Comparison of ENCODE assay signal across 8 cellular contexts in genomic region chr7:30027065-30027456, GRCh38. TPM values are rescaled to one million over a fixed set of nuclear protein-coding genes. Genes with fewer than 3 reads are reported as not detected.
A peak's percentile ranks its signal among the peaks of the same experiment; 100 is the strongest.
DNase-seq lines count a peak whose midpoint lies in the region; ATAC-seq, FAIRE-seq and TF ChIP-seq lines count a peak whose summit lies in the region.

No MANE protein-coding gene starts in this region.

- no peaks in the 10 kb centered on the region for H4K20me1 ChIP-seq in GM23248 (ENCODE audit: insufficient read depth)

- peaks cover 51% of the 10 kb centered on the region for H3K4me1 Mint-ChIP-seq in brain

- peak; percentile 90 for DNase-seq in DMS 273 (lab: John Stamatoyannopoulos, UW; ENCODE audit: unreplicated experiment)
- DNase-seq in GM23248: peak; percentile 75
- DNase-seq in OCI-M1 (lab: John Stamatoyannopoulos, UW): peak; percentile 71
- no peak for DNase-seq in kidney
- peak; percentile 44 for DNase-seq in stimulated activated CD4-positive, alpha-beta T cell treated with anti-CD3 and anti-CD28 coated beads, Interleukin-4, amount 100 ng/mL, for 24 hours
- DNase-seq in epidermal melanocyte (ENCODE audit: insufficient read length, low spot score): no peak

- H3K79me2 ChIP-seq in GM23248 (ENCODE audit: insufficient read depth): peaks cover 78% of the 10 kb centered on the region

- H3K27me3 Mint-ChIP-seq in brain: peaks cover 6% of the 10 kb centered on the region

- peak overlapping the region; percentile 99 for H3K4me3 ChIP-seq in GM23248
- H3K4me3 ChIP-seq in kidney (ENCODE audit: low read length in 2 of 2): peak overlapping the region; percentile 77 to 93

- H2AFZ ChIP-seq in GM23248: peak overlapping the region; percentile 98

- FAIRE-seq in kidney (lab: Jason Lieb, UNC): no peak

- no peaks in the 10 kb centered on the region for H3K36me3 Mint-ChIP-seq in brain

- no peaks in the 10 kb centered on the region for H3K9me2 ChIP-seq in GM23248 (ENCODE audit: insufficient read depth)

- no peaks in the 10 kb centered on the region for H3K9me3 Mint-ChIP-seq in brain

- intact Hi-C loops in kidney (cut with DNase I): no loop called here

- no peaks in the 10 kb centered on the region for H3K36me3 ChIP-seq in GM23248 (ENCODE audit: low read depth)
- no peaks in the 10 kb centered on the region for H3K36me3 ChIP-seq in kidney (ENCODE audit: control insufficient read depth in 1 of 2, insufficient read depth in 2 of 2, low read length in 2 of 2)

- WGBS in GM23248 (ENCODE audit: low coverage in 1 of 2, low lambda C conversion rate in 2 of 2, missing lambda C conversion rate in 2 of 2), 2 experiments: 1 to 2% methylated on average over 10 of the region's 10 CpGs

- peak overlapping the region; percentile 82 to 99 (median 96) for H3K27ac Mint-ChIP-seq in brain

- H3K27ac ChIP-seq in GM23248 (peak overlapping the region; percentile 54), kidney (ENCODE audit: low read depth in 2 of 2, low read length in 2 of 2) (peak overlapping the region; percentile 44 to 90)

- peak overlapping the region; percentile 91 for H3K9ac ChIP-seq in GM23248
- H3K9ac ChIP-seq in kidney (ENCODE audit: low read length in 2 of 2): peak overlapping the region; percentile 67 to 82

- H3K4me3 Mint-ChIP-seq in brain: peak overlapping the region in 4 of 5 experiments; percentile 97 to 99 (median 98)

- H3K4me2 ChIP-seq in GM23248 (ENCODE audit: unreplicated experiment): peak overlapping the region; percentile 84

- no peaks in the 10 kb centered on the region for H3K9me3 ChIP-seq in GM23248 (ENCODE audit: low read depth)
- H3K9me3 ChIP-seq in kidney (ENCODE audit: control insufficient read depth in 1 of 2, low read length in 2 of 2): no peaks in the 10 kb centered on the region

- H3K4me1 ChIP-seq in GM23248 (ENCODE audit: insufficient read depth) (peaks cover 26% of the 10 kb centered on the region), kidney (ENCODE audit: control insufficient read depth in 1 of 2, insufficient read depth in 1 of 2, low read depth in 1 of 2, low read length in 2 of 2) (peaks cover 9 to 20% of the 10 kb centered on the region in 2 donors)

- no peak for ATAC-seq in HG02763 (IDR thresholded peaks at IDR 0.05; ENCODE audit: unreplicated experiment)

- in situ Hi-C loops in GM23248 (cut with MboI): no loop called here

- H3K27me3 ChIP-seq in GM23248 (replicated peaks; ENCODE audit: insufficient read depth): no peaks in the 10 kb centered on the region

- TF ChIP-seq CTCF in brain (conservative IDR thresholded peaks at IDR 0.05): no peak
- no peak for TF ChIP-seq CTCF in kidney (IDR thresholded peaks at IDR 0.05; ENCODE audit: borderline replicate concordance, extremely low read depth, insufficient read depth)

- peaks cover 21% of the 10 kb centered on the region for H3F3A ChIP-seq in GM23248 (ENCODE audit: insufficient read depth)

RNA-seq across cellular contexts. Expression of gene FKBP14, which starts 0.6 kb away (rescaled TPM):
- 28.3 and 31.8 TPM in 2 replicates for total RNA-seq in GM23248 (2014; rRNA removed; shearing (Covaris generic))
- polyA plus RNA-seq in GM23248 (2016; fragmentation: Nextera tagmentation; extraction: Ambion mirVana): 50.7 and 50.8 TPM in 2 replicates
- 1.5 TPM for polyA plus RNA-seq in brain (ENCODE audit: insufficient read depth, low read depth, low replicate concordance)
- 15.4 TPM for total RNA-seq in kidney
- 3.2 TPM for polyA plus RNA-seq in kidney (ENCODE audit: insufficient read depth, low read depth, low replicate concordance)

RNA-seq across cellular contexts. Expression of gene PLEKHA8, which starts 1.2 kb away (rescaled TPM):
- 10.3 and 15.3 TPM in 2 replicates for total RNA-seq in GM23248 (2014; rRNA removed; shearing (Covaris generic))
- polyA plus RNA-seq in GM23248 (2016; fragmentation: Nextera tagmentation; extraction: Ambion mirVana) (4.5 and 4.7 TPM in 2 replicates), brain (ENCODE audit: insufficient read depth, low read depth, low replicate concordance) (5.0 TPM), kidney (ENCODE audit: insufficient read depth, low read depth, low replicate concordance) (4.8 TPM)
- total RNA-seq in kidney: 8.5 TPM

RNA-seq across cellular contexts. Expression of gene SCRN1, which starts 37.5 kb away (rescaled TPM):
- 80.0 and 82.2 TPM in 2 replicates for total RNA-seq in GM23248 (2014; rRNA removed; shearing (Covaris generic))
- 57.6 and 58.8 TPM in 2 replicates for polyA plus RNA-seq in GM23248 (2016; fragmentation: Nextera tagmentation; extraction: Ambion mirVana)
- polyA plus RNA-seq in brain (ENCODE audit: insufficient read depth, low read depth, low replicate concordance): 142 TPM
- total RNA-seq in kidney: 85.6 TPM
- polyA plus RNA-seq in kidney (ENCODE audit: insufficient read depth, low read depth, low replicate concordance): 22.2 TPM

Comparison
In these comparisons a context has a peak if more than half of its experiments do, and no peak if none do; other contexts are left out.
1. DNase-seq: peak in DMS 273 (single experiment), GM23248 (single experiment), OCI-M1 (single experiment) and stimulated activated CD4-positive, alpha-beta T cell treated with anti-CD3 and anti-CD28 coated beads, Interleukin-4, amount 100 ng/mL, for 24 hours (single experiment); none in kidney (single experiment) and epidermal melanocyte (single experiment).
2. RNA of gene FKBP14, which starts 0.6 kb away (polyA plus RNA-seq): 50.7 to 50.8 TPM in GM23248; 3.2 TPM in kidney (single experiment) and 1.5 TPM in brain (single experiment); every median in the first group is over 10 times any median in the second.